In the genomic region with DNA sequence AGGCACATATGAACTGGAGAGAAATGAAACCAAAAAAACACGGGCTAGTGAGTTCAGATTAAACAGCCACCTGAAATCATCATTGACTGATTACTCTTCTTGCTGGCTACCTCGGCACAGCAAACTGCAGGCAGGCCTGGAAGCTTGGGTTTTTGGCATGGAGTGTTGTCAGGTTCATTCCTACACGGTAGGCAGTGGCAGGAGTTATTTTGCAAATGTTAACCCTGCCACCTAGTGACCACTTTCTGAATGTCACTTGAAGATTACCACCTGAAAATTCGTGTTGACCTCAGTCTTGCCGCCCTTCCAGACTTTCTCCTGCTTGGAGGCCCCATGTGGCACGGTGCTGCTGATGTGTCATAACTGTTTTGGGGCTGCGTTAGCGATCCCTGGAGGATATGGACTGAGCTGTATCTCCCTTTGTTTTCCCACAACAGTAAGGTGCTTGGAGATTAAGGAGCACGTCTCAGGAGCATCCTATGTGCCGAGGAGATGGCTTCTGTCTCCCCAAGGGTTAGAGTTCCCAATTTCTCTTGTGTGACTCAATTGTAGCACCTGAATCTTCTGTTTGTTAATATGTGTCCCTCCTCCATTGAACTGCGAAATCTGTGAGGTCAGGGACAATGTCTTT, we compare ENCODE assay signal across 9 cellular contexts. TPM values are rescaled to one million over a fixed set of nuclear protein-coding genes. Genes with fewer than 3 reads are reported as not detected.
A peak's percentile ranks its signal among the peaks of the same experiment; 100 is the strongest.
DNase-seq lines count a peak whose midpoint lies in the region; ATAC-seq, FAIRE-seq and TF ChIP-seq lines count a peak whose summit lies in the region.
"Had no signal": no experiment of that assay in that cellular context is flagged by ENCODE, and none has a peak within 500 bp of the region (broad histone marks: within the 10 kb centered on the region; RNA-seq: fewer than 3 reads in every experiment).

No MANE protein-coding gene starts in this region.

- peak; percentile 81 for TF ChIP-seq CTCF in CD8-positive, alpha-beta T cell (IDR thresholded peaks at IDR 0.05)
- TF ChIP-seq CTCF in LNCaP clone FGC (IDR thresholded peaks at IDR 0.05; ENCODE audit: control insufficient read depth, extremely low read depth, insufficient read depth): peak; percentile 84
- TF ChIP-seq CTCF in neural crest cell (conservative IDR thresholded peaks at IDR 0.05): peak; percentile 84
- TF ChIP-seq CTCF in upper lobe of right lung (IDR thresholded peaks at IDR 0.05): peak; percentile 82

- H3K9me3 Mint-ChIP-seq in CD8-positive, alpha-beta T cell: no peaks in the 10 kb centered on the region
- H3K9me3 Mint-ChIP-seq in neural crest cell: no peaks in the 10 kb centered on the region
- H3K9me3 Mint-ChIP-seq: IgD-negative memory B cell had no signal

- peaks cover 58% of the 10 kb centered on the region for H3K4me1 Mint-ChIP-seq in CD8-positive, alpha-beta T cell (ENCODE audit: low read depth)
- H3K4me1 Mint-ChIP-seq in neural crest cell: no peaks in the 10 kb centered on the region

- H3K4me3 Mint-ChIP-seq in CD8-positive, alpha-beta T cell: peak overlapping the region; percentile 13
- no peak overlapping the region for H3K4me3 Mint-ChIP-seq in neural crest cell

- H3K4me1 ChIP-seq in CD8-positive, alpha-beta T cell (ENCODE audit: insufficient read depth, low read length): peaks cover 49% of the 10 kb centered on the region
- peaks cover 18% of the 10 kb centered on the region for H3K4me1 ChIP-seq in upper lobe of right lung

- H3K27me3 ChIP-seq in CD8-positive, alpha-beta T cell (ENCODE audit: insufficient read depth, low read length): no peaks in the 10 kb centered on the region
- no peaks in the 10 kb centered on the region for H3K27me3 ChIP-seq in upper lobe of right lung

- H3K36me3 ChIP-seq in CD8-positive, alpha-beta T cell (ENCODE audit: insufficient read depth, low read length): no peaks in the 10 kb centered on the region
- no peaks in the 10 kb centered on the region for H3K36me3 ChIP-seq in upper lobe of right lung

- CTCF ChIA-PET in CD8-positive, alpha-beta T cell (lab: Charles Lee): interaction anchor here (0.5 to 16.4 kb wide), 21 partner anchors 9 to 1078 kb away, joined by 3 to 537 read pairs (median 4); no protein-coding TSS in a partner anchor

- DNase-seq in CD8-positive, alpha-beta T cell: peak; percentile 12 to 75 (median 57)
- DNase-seq in LNCaP clone FGC (ENCODE audit: low read depth): peak; percentile 86
- peak; percentile 4 for DNase-seq in RCC 7860 (ENCODE audit: low spot score)
- DNase-seq in activated T-helper 1 cell treated with Interleukin-2 at 50 U/mL for 16 hours (ENCODE audit: low read depth): peak; percentile 25
- DNase-seq in fibroblast of peridontal ligament (ENCODE audit: extremely low read depth): peak; percentile 79
- peak; percentile 74 for DNase-seq in neural crest cell (ENCODE audit: low read depth, low spot score)
- DNase-seq in upper lobe of right lung: no peak

- ATAC-seq in CD8-positive, alpha-beta T cell: peak; percentile 51
- ATAC-seq in GM19463 (IDR thresholded peaks at IDR 0.05; ENCODE audit: unreplicated experiment) (peak; percentile 28), upper lobe of right lung (peak; percentile 95)

- no peak overlapping the region for H3K27ac ChIP-seq in CD8-positive, alpha-beta T cell (ENCODE audit: low read depth, low read length)
- no peak overlapping the region for H3K27ac ChIP-seq in upper lobe of right lung

- H3K27me3 Mint-ChIP-seq in CD8-positive, alpha-beta T cell (ENCODE audit: low read depth): no peaks in the 10 kb centered on the region
- no peaks in the 10 kb centered on the region for H3K27me3 Mint-ChIP-seq in neural crest cell (ENCODE audit: low read depth)
- H3K27me3 Mint-ChIP-seq: IgD-negative memory B cell had no signal

- H3K27ac Mint-ChIP-seq in CD8-positive, alpha-beta T cell: peak overlapping the region; percentile 86
- H3K27ac Mint-ChIP-seq in neural crest cell (ENCODE audit: unreplicated experiment): no peak overlapping the region

- H3K9me3 ChIP-seq in CD8-positive, alpha-beta T cell (ENCODE audit: low read length): no peaks in the 10 kb centered on the region
- no peaks in the 10 kb centered on the region for H3K9me3 ChIP-seq in upper lobe of right lung

- intact Hi-C loops in CD8-positive, alpha-beta T cell (cut with DNase I, micrococcal nuclease): loop anchor here (1.0 to 5.0 kb wide), 9 partner anchors 42 to 1008 kb away; a partner anchor contains a TSS
- intact Hi-C loops in upper lobe of right lung (cut with DNase I): no loop called here

- FAIRE-seq in RCC 7860 (lab: Jason Lieb, UNC): no peak

- H3K36me3 Mint-ChIP-seq in CD8-positive, alpha-beta T cell: no peaks in the 10 kb centered on the region
- no peaks in the 10 kb centered on the region for H3K36me3 Mint-ChIP-seq in neural crest cell (ENCODE audit: low read depth)
- H3K36me3 Mint-ChIP-seq: IgD-negative memory B cell had no signal

- POLR2A ChIA-PET in CD8-positive, alpha-beta T cell (lab: Charles Lee): interaction anchor here (0.5 to 5.2 kb wide), 5 partner anchors 40 to 81 kb away, joined by 3 to 42 read pairs (median 4); no protein-coding TSS in a partner anchor

- no peak overlapping the region for H3K4me3 ChIP-seq in CD8-positive, alpha-beta T cell (ENCODE audit: low read depth, low read length)
- H3K4me3 ChIP-seq in LNCaP clone FGC (ENCODE audit: low read depth, low read length) (no peak overlapping the region), upper lobe of right lung (no peak overlapping the region)

RNA-seq across cellular contexts. Expression of a gene that starts 12.7 kb away (rescaled TPM):
- under 1 TPM in 1 of 2 experiments, not detected in 1; 0.58 TPM for total RNA-seq in CD8-positive, alpha-beta T cell
- total RNA-seq in neural crest cell (not detected in 2 replicates), upper lobe of right lung (3.0 TPM)

Comparison
In these comparisons a context has a peak if more than half of its experiments do, and no peak if none do; other contexts are left out.
1. ATAC-seq: peak in every context shown above with its lines; median percentile 95 in upper lobe of right lung; 51 in CD8-positive, alpha-beta T cell; 28 in GM19463.